ENCODE assay signal across 23 cellular contexts in the genomic region with DNA sequence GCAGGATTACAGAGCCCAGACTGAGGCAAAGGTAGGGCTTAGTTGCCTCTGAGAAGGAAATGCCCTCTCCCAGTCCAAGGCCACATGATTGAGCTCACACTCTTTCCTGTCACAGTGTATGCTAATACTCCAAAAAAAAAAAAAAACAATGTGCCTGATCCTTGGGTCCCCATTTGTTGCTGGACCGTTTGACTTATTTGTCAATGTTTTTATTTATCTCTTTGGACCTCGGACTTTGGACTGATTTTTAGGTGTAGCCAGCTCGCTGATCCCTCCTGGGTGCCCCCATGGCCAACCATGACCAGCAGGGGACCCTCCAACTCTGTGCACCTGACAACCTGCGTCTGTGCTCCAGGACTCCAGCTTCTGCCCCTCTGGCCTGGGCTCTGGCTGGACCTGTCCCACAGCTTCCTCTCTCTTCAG. TPM values are rescaled to one million over a fixed set of nuclear protein-coding genes. Genes with fewer than 3 reads are reported as not detected.
A peak's percentile ranks its signal among the peaks of the same experiment; 100 is the strongest.
DNase-seq lines count a peak whose midpoint lies in the region; ATAC-seq and TF ChIP-seq lines count a peak whose summit lies in the region.
"Had no signal": no experiment of that assay in that cellular context is flagged by ENCODE, and none has a peak within 500 bp of the region (broad histone marks: within the 10 kb centered on the region; RNA-seq: fewer than 3 reads in every experiment).

No MANE protein-coding gene starts in this region.

- H3K27ac Mint-ChIP-seq in Caco-2 (ENCODE audit: unreplicated experiment), result no peak overlapping the region
- H3K27ac Mint-ChIP-seq: brain, HFFc6 had no signal

- intact Hi-C loops in Caco-2 (cut with micrococcal nuclease; ENCODE audit: unreplicated experiment), result no loop called here
- intact Hi-C loops in ovary (cut with DNase I), result no loop called here
- intact Hi-C loops in breast epithelium (cut with DNase I; ENCODE audit: low total_unique reads), result loop anchor here (2.0 kb wide), 1 partner anchor 35 kb away; a partner anchor contains a TSS

- TF ChIP-seq CTCF in Caco-2 (IDR thresholded peaks at IDR 0.05; ENCODE audit: insufficient read depth in 1 of 2, low read depth in 1 of 2, low read length in 1 of 2, severe bottlenecking in 1 of 2, unreplicated experiment in 1 of 2) (peak in 1 of 2 experiments; percentile 48), GM12873 (IDR thresholded peaks at IDR 0.05; ENCODE audit: insufficient read depth, low read depth, low read length, missing control alignments) (peak; percentile 57), Peyer's patch (IDR thresholded peaks at IDR 0.05) (peak in 4 of 6 experiments; percentile 18 to 50 (median 36)), liver (IDR thresholded peaks at IDR 0.05; ENCODE audit: low read depth, low read length, missing input control) (peak; percentile 81), ovary (IDR thresholded peaks at IDR 0.05) (no peak), breast epithelium (IDR thresholded peaks at IDR 0.05) (no peak)

- peak overlapping the region in 1 of 2 donors; percentile 77 for H3K9ac ChIP-seq in liver (ENCODE audit: low read depth in 1 of 2, low read length in 2 of 2)

- H3K27me3 Mint-ChIP-seq in Caco-2 (ENCODE audit: insufficient read depth, unreplicated experiment), result no peaks in the 10 kb centered on the region

- DNase-seq in Caco-2 (peak; percentile 58 to 62), Peyer's patch (peak in 2 of 3 donors; percentile 54 to 58), ovary (no peak), GDM1 (lab: John Stamatoyannopoulos, UW) (no peak), breast epithelium (ENCODE audit: low spot score in 2 of 2) (no peak)
- DNase-seq: activated CD8-positive, alpha-beta memory T cell treated with anti-CD3 and anti-CD28 coated beads for 24 hours; activated gamma-delta T cell treated with Interleukin-2 at 50 U/mL for 16 hours; DMS79; effector CD8-positive, alpha-beta T cell; foreskin fibroblast; HFFc6; NCI-H345; stimulated activated CD4-positive, alpha-beta T cell treated with anti-CD3 and anti-CD28 coated beads, Interleukin-4, amount 100 ng/mL, for 24 hours; stimulated activated naive CD4-positive, alpha-beta T cell treated with Interleukin-2 at 50 U/mL for 16 hours; T-helper 2 cell; uterus had no signal

- peaks cover 9% of the 10 kb centered on the region for H3K4me1 Mint-ChIP-seq in Caco-2 (ENCODE audit: low read depth, unreplicated experiment)
- H3K4me1 Mint-ChIP-seq: brain had no signal

- H3K27me3 ChIP-seq in Caco-2 (replicated peaks; ENCODE audit: control insufficient read depth, insufficient read depth, low read length), result no peaks in the 10 kb centered on the region
- H3K27me3 ChIP-seq in Peyer's patch, result no peaks in the 10 kb centered on the region
- H3K27me3 ChIP-seq in liver (ENCODE audit: control insufficient read depth in 4 of 4, insufficient read depth in 4 of 4, low read length in 3 of 4), result no peaks in the 10 kb centered on the region
- no peaks in the 10 kb centered on the region for H3K27me3 ChIP-seq in ovary
- H3K27me3 ChIP-seq in breast epithelium, result no peaks in the 10 kb centered on the region
- H3K27me3 ChIP-seq: uterus had no signal

- WGBS in liver, result 26% methylated on average over 4 of the region's 4 CpGs
- 63 to 72% (median 69%) methylated on average over 4 of the region's 4 CpGs for WGBS in ovary, 3 donors

- CTCF ChIA-PET in Caco-2 (lab: Charles Lee), result interaction anchor here (0.6 to 1.8 kb wide), 9 partner anchors 8 to 504 kb away, joined by 3 to 15 read pairs (median 7); no protein-coding TSS in a partner anchor

- no peaks in the 10 kb centered on the region for H3K9me3 Mint-ChIP-seq in Caco-2 (ENCODE audit: unreplicated experiment)
- H3K9me3 Mint-ChIP-seq: HFFc6 had no signal

- peak; percentile 88 to 95 for TF ChIP-seq RAD21 in liver (IDR thresholded peaks at IDR 0.05)

- H3K4me3 Mint-ChIP-seq in Caco-2 (ENCODE audit: unreplicated experiment), result no peak overlapping the region
- H3K4me3 Mint-ChIP-seq: brain, HFFc6 had no signal

- ATAC-seq in HG03139 (IDR thresholded peaks at IDR 0.05; ENCODE audit: unreplicated experiment), result no peak

- no peaks in the 10 kb centered on the region for H3K9me3 ChIP-seq in Caco-2
- H3K9me3 ChIP-seq in Peyer's patch, result no peaks in the 10 kb centered on the region
- no peaks in the 10 kb centered on the region for H3K9me3 ChIP-seq in liver (ENCODE audit: control insufficient read depth in 4 of 4, low read length in 3 of 4)
- no peaks in the 10 kb centered on the region for H3K9me3 ChIP-seq in ovary
- H3K9me3 ChIP-seq in breast epithelium, result no peaks in the 10 kb centered on the region
- H3K9me3 ChIP-seq: uterus had no signal

- no peaks in the 10 kb centered on the region; the same call in 1 of the 2 replicates for H3K36me3 ChIP-seq in Caco-2 (ENCODE audit: control insufficient read depth, insufficient read depth, low read length)
- H3K36me3 ChIP-seq in Peyer's patch, result no peaks in the 10 kb centered on the region
- peaks cover 0 to 4% (median under 1%) of the 10 kb centered on the region in 4 donors for H3K36me3 ChIP-seq in liver (ENCODE audit: control insufficient read depth in 4 of 4, insufficient read depth in 3 of 4, low read depth in 1 of 4, low read length in 3 of 4)
- H3K36me3 ChIP-seq in ovary, result no peaks in the 10 kb centered on the region
- H3K36me3 ChIP-seq in breast epithelium, result no peaks in the 10 kb centered on the region
- H3K36me3 ChIP-seq: uterus had no signal

- no peak overlapping the region for H3K27ac ChIP-seq in Peyer's patch
- H3K27ac ChIP-seq in liver (ENCODE audit: low read depth in 1 of 2, low read length in 2 of 2), result peak overlapping the region; percentile 72 to 90
- no peak overlapping the region for H3K27ac ChIP-seq in ovary
- no peak overlapping the region for H3K27ac ChIP-seq in breast epithelium
- H3K27ac ChIP-seq: uterus had no signal

- peaks cover 24% of the 10 kb centered on the region for H3K4me1 ChIP-seq in Caco-2
- no peaks in the 10 kb centered on the region for H3K4me1 ChIP-seq in Peyer's patch
- H3K4me1 ChIP-seq in liver (ENCODE audit: control insufficient read depth in 4 of 4, insufficient read depth in 4 of 4, low read length in 3 of 4), result peaks cover 14 to 48% (median 32%) of the 10 kb centered on the region in 4 donors
- no peaks in the 10 kb centered on the region for H3K4me1 ChIP-seq in ovary (ENCODE audit: insufficient read depth)
- no peaks in the 10 kb centered on the region for H3K4me1 ChIP-seq in breast epithelium
- H3K4me1 ChIP-seq: uterus had no signal

- TF ChIP-seq POLR2A in Peyer's patch (IDR thresholded peaks at IDR 0.05), result no peak
- no peak for TF ChIP-seq POLR2A in ovary (IDR thresholded peaks at IDR 0.05)
- no peak for TF ChIP-seq POLR2A in breast epithelium (IDR thresholded peaks at IDR 0.05)

- BruUV-seq in Caco-2 (replicated peaks; lab: Mats Ljungman, UMichigan), result no TSS peak

- no peak for TF ChIP-seq EP300 in ovary (IDR thresholded peaks at IDR 0.05)

- no peaks in the 10 kb centered on the region for H3K36me3 Mint-ChIP-seq in Caco-2 (ENCODE audit: insufficient read depth, unreplicated experiment)
- H3K36me3 Mint-ChIP-seq: brain had no signal

- POLR2A ChIA-PET in Caco-2 (lab: Charles Lee), result no interaction called here

- H3K4me3 ChIP-seq in Caco-2 (ENCODE audit: low read depth, low read length) (no peak overlapping the region), Peyer's patch (no peak overlapping the region), liver (ENCODE audit: low read depth in 1 of 3, low read length in 3 of 3) (peak overlapping the region in 2 of 3 donors; percentile 51 to 61), ovary (no peak overlapping the region), breast epithelium (no peak overlapping the region)
- H3K4me3 ChIP-seq: uterus had no signal

TF ChIP-seq in liver, 16 proteins besides CTCF, POLR2A, EP300 and RAD21 (continues in another document):
- TF ChIP-seq NR2F2 (IDR thresholded peaks at IDR 0.05) (peak; percentile 39), RXRA (IDR thresholded peaks at IDR 0.05) (peak; percentile 83 to 85), JUND (IDR thresholded peaks at IDR 0.05) (peak; percentile 38 to 65), HNF4A (conservative IDR thresholded peaks at IDR 0.05) (peak; percentile 98 to 99), YY1 (IDR thresholded peaks at IDR 0.05) (peak; percentile 59), SP1 (IDR thresholded peaks at IDR 0.05) (peak; percentile 85)

RNA-seq across cellular contexts. Expression of a gene that starts 0.6 kb away (rescaled TPM):
- total RNA-seq in Caco-2 (2022), result not detected in 2 replicates
- 1 to 10 TPM in 1 of 4 donors, under 1 TPM in 1, not detected in 2; 0.54 to 1.1 TPM for total RNA-seq in Peyer's patch
- 10 to 100 TPM in 1 of 2 donors, under 1 TPM in 1; 0.65 to 22.3 TPM for total RNA-seq in liver
- 10 to 100 TPM in 1 of 2 donors, 1 to 10 TPM in 1; 8.1 to 21.7 TPM for polyA plus RNA-seq in liver
- total RNA-seq in ovary, result under 1 TPM in 2 of 7 donors, not detected in 5; 0.11 to 0.26 TPM
- under 1 TPM; 0.17 to 0.90 TPM for polyA plus RNA-seq in ovary
- total RNA-seq in breast epithelium, result under 1 TPM in 1 of 3 donors, not detected in 2; 0.48 TPM
- total RNA-seq: HFFc6, mononuclear cell, RPMI7951 had no signal

RNA-seq across cellular contexts. Expression of a gene that starts 4.6 kb away (rescaled TPM):
- total RNA-seq in Caco-2 (2022) (not detected in 2 replicates), Peyer's patch (1 to 10 TPM; 6.3 to 8.3 (median 6.7) TPM), liver (10 to 100 TPM in 1 of 2 donors, 1 to 10 TPM in 1; 1.9 to 11.6 TPM), ovary (10 to 100 TPM in 4 of 7 donors, 1 to 10 TPM in 3; 3.3 to 64.8 (median 11.7) TPM), breast epithelium (10 to 100 TPM; 12.4 to 54.1 (median 31.5) TPM)
- polyA plus RNA-seq in liver (100 to 1,000 TPM in 1 of 2 donors, 10 to 100 TPM in 1; 68.7 to 124 TPM), ovary (100 to 1,000 TPM in 1 of 2 donors, 10 to 100 TPM in 1; 37.4 to 411 TPM)
- total RNA-seq: HFFc6, mononuclear cell, RPMI7951 had no signal

RNA-seq across cellular contexts. Expression of a gene that starts 19.4 kb away (rescaled TPM):
- total RNA-seq in Caco-2 (2022), result 0.30 and 0.52 TPM in 2 replicates
- 10 to 100 TPM in 3 of 4 donors, 1 to 10 TPM in 1; 4.1 to 63.9 (median 27.0) TPM for total RNA-seq in Peyer's patch
- total RNA-seq in liver, result 10 to 100 TPM in 1 of 2 donors, 1 to 10 TPM in 1; 9.2 to 14.1 TPM
- polyA plus RNA-seq in liver, result 10 to 100 TPM in 1 of 2 donors, 1 to 10 TPM in 1; 8.8 to 27.8 TPM
- total RNA-seq in ovary, result under 1 TPM in 1 of 7 donors, not detected in 6; 0.48 TPM
- polyA plus RNA-seq in ovary, result not detected
- total RNA-seq in breast epithelium, result not detected
- total RNA-seq: HFFc6, mononuclear cell, pulmonary artery endothelial cell, RPMI7951 had no signal

RNA-seq across cellular contexts. Expression of a gene that starts 35.9 kb away (rescaled TPM):
- total RNA-seq in Caco-2 (2022), result not detected in 2 replicates
- 1 to 10 TPM in 1 of 4 donors, not detected in 3; 3.6 TPM for total RNA-seq in Peyer's patch
- total RNA-seq in liver, result 1 to 10 TPM; 1.9 to 8.7 TPM
- polyA plus RNA-seq in liver, result 10 to 100 TPM in 1 of 2 donors, 1 to 10 TPM in 1; 3.9 to 24.4 TPM
- 1 to 10 TPM in 3 of 7 donors, under 1 TPM in 2, not detected in 2; 0.81 to 9.2 (median 2.3) TPM for total RNA-seq in ovary
- polyA plus RNA-seq in ovary, result 1 to 10 TPM; 3.7 to 3.9 TPM
- 1 to 10 TPM; 1.3 to 2.7 (median 1.9) TPM for total RNA-seq in breast epithelium
- total RNA-seq: HFFc6, mononuclear cell, RPMI7951 had no signal

RNA-seq across cellular contexts. Expression of a gene that starts 38.4 kb away (rescaled TPM):
- total RNA-seq in Caco-2 (2022), result not detected in 2 replicates
- total RNA-seq in Peyer's patch, result not detected
- total RNA-seq in liver, result not detected
- not detected for polyA plus RNA-seq in liver
- not detected for total RNA-seq in ovary
- polyA plus RNA-seq in ovary, result not detected
- not detected for total RNA-seq in breast epithelium
- total RNA-seq: HFFc6, mononuclear cell, pulmonary artery endothelial cell, RPMI7951, uterus had no signal

Comparison
In these comparisons a context has a peak if more than half of its experiments do, and no peak if none do; other contexts are left out.
1. DNase-seq: peak in Caco-2 (2 of 2) and Peyer's patch (2 of 3); none in ovary (0 of 5), GDM1 (single experiment) and breast epithelium (0 of 2).
2. H3K4me3 ChIP-seq: peak in liver (2 of 3); none in Caco-2 (single experiment), Peyer's patch (0 of 4), ovary (single experiment) and breast epithelium (0 of 3).
3. CTCF ChIP-seq: peak in GM12873 (single experiment), Peyer's patch (4 of 6) and liver (single experiment); none in ovary (0 of 3) and breast epithelium (0 of 3).
4. H3K27ac ChIP-seq: peak in liver (2 of 2); none in Peyer's patch (0 of 4), ovary (0 of 2) and breast epithelium (0 of 2).